Comparison of ENCODE assay signal across 8 cellular contexts in the genomic region with DNA sequence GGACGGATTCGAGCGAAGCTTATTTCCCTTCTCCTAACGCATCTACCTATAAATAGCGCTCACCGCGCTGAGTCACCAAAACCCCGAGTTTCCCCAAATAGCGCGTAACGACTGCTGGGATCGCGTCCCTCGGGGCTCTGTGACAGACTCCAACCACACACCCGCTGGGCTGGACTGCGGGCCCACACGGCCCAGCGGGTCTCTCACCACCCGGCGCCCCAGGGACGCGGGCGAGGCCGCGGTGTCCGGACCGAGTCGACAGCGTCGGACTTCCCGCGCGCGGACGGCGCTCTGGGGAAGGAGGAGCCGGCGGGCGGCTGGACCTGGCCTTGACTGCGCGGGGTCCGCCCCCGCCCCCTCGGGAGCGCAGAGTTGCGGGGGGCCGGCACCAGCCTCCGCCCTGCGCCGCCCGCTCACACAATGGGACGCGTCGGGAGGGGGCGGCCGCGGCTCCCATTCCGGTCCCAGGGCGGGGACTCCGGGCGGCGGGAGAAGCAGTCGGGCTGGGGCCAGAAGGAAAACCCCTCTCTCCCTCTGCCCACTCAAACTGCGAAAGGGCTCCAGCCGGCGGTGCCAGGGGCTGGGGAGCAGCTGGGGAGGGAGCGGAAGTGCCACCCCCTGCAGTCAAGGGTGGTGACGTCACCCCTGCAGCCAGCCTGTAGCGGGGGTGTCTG.
DNase-seq lines count a peak whose midpoint lies in the region; ATAC-seq and TF ChIP-seq lines count a peak whose summit lies in the region.

No MANE protein-coding gene starts in this region.

- H3K36me3 ChIP-seq in psoas muscle (ENCODE audit: insufficient read depth in 1 of 2, low read depth in 1 of 2): peaks cover 0 to 8% of the 10 kb centered on the region in 2 donors

- TF ChIP-seq CTCF in GM12865 (IDR thresholded peaks at IDR 0.05; ENCODE audit: insufficient read depth, low read depth, low read length, missing control alignments) (peak; percentile 7), psoas muscle (IDR thresholded peaks at IDR 0.05) (no peak)

- H3K27ac ChIP-seq in psoas muscle: peak overlapping the region; percentile 100

- in situ Hi-C loops in G401 (cut with HindIII; ENCODE audit: low sequenced_read_pairs): no loop called here

- H3K27me3 ChIP-seq in psoas muscle (ENCODE audit: insufficient read depth in 3 of 3, low read length in 2 of 3): no peaks in the 10 kb centered on the region

- no peaks in the 10 kb centered on the region for H3K9me3 ChIP-seq in psoas muscle

- intact Hi-C loops in left ventricle myocardium superior (cut with micrococcal nuclease): loop anchor here (5.0 kb wide), 1 partner anchor 42 kb away; no protein-coding TSS in a partner anchor
- intact Hi-C loops in psoas muscle (cut with DNase I): loop anchor here (2.0 to 10.0 kb wide), 4 partner anchors 41 to 469 kb away; a partner anchor contains a TSS

- ATAC-seq in HG02588 (IDR thresholded peaks at IDR 0.05; ENCODE audit: unreplicated experiment) (peak; percentile 56), left ventricle myocardium superior (peak; percentile 89), psoas muscle (peak; percentile 83 to 91 (median 86))

- H3K4me3 ChIP-seq in GM12865 (ENCODE audit: low read depth, low read length) (peak overlapping the region; percentile 90), psoas muscle (peak overlapping the region; percentile 99)

- WGBS in psoas muscle, 3 donors: 0 to 1% (median 0%) methylated on average over 24 to 69 of the region's 69 CpGs

- peaks cover 40% of the 10 kb centered on the region for H3K4me1 ChIP-seq in psoas muscle

- peak; percentile 94 for DNase-seq in GM12865 (ENCODE audit: low read depth)
- peak; percentile 90 for DNase-seq in NCI-H1092 treated with DMSO at 0.1 percent for 48 hours (lab: John Stamatoyannopoulos, UW)
- peak; percentile 96 for DNase-seq in SW480 (ENCODE audit: low spot score)
- peak; percentile 89 for DNase-seq in amniotic stem cell (lab: John Stamatoyannopoulos, UW)
- no peak for DNase-seq in left ventricle myocardium superior
- peak; percentile 87 to 94 for DNase-seq in psoas muscle
- DNase-seq in G401 (ENCODE audit: low spot score): no peak

Comparison
In these comparisons a context has a peak if more than half of its experiments do, and no peak if none do; other contexts are left out.
1. DNase-seq: peak in GM12865 (single experiment), NCI-H1092 treated with DMSO at 0.1 percent for 48 hours (single experiment), SW480 (single experiment), amniotic stem cell (single experiment) and psoas muscle (2 of 2); none in left ventricle myocardium superior (single experiment) and G401 (single experiment).
2. Peak in every context shown above with its lines, with median percentiles within 50 percentile points of each other: ATAC-seq.